ENCODE assay signal across 15 cellular contexts in genomic region chr14:52356025-52356424, GRCh38. TPM values are rescaled to one million over a fixed set of nuclear protein-coding genes. Genes with fewer than 3 reads are reported as not detected.
DNase-seq lines count a peak whose midpoint lies in the region; ATAC-seq, FAIRE-seq and TF ChIP-seq lines count a peak whose summit lies in the region.
"Had no signal": no experiment of that assay in that cellular context is flagged by ENCODE, and none has a peak within 500 bp of the region (broad histone marks: within the 10 kb centered on the region; RNA-seq: fewer than 3 reads in every experiment).

No MANE protein-coding gene starts in this region.

- H2AK5ac ChIP-seq in H1 (ENCODE audit: low read depth, low read length): 0 out of 2 replicates have a peak overlapping the region, but pooled peaks have one; percentile 45

- no peak overlapping the region for H3K9ac ChIP-seq in H1 (replicated peaks in 1 of 4; ENCODE audit: extremely low read depth in 1 of 4, low read depth in 3 of 4, low read length in 3 of 4)

- peak overlapping the region; percentile 22 for H3K4me3 Mint-ChIP-seq in T-helper 1 cell treated with Interleukin-12 subunit alpha and Interleukin-12 subunit beta and Interleukin-4 antibody, amounts not matched to agents 30 μg/mL and 1 μg/mL, for 36 hours
- H3K4me3 Mint-ChIP-seq in activated T-cell treated with anti-CD3 and anti-CD28 coated beads, Interleukin-2, amount 50 U/mL, for 24 hours: no peak overlapping the region

- no peak overlapping the region for H2BK15ac ChIP-seq in H1 (ENCODE audit: low read length)

- no peak overlapping the region for H4K8ac ChIP-seq in H1 (ENCODE audit: extremely low read depth, insufficient read depth, low read length)

- no peaks in the 10 kb centered on the region for H3K4me1 ChIP-seq in H1 (replicated peaks in 1 of 4; ENCODE audit: control insufficient read depth in 3 of 4, insufficient read depth in 4 of 4, low read length in 3 of 4)
- H3K4me1 ChIP-seq in spleen: peaks cover 0 to 53% (median 24%) of the 10 kb centered on the region in 6 donors
- H3K4me1 ChIP-seq in aorta (ENCODE audit: control insufficient read depth in 1 of 2, insufficient read depth in 2 of 2, low read length in 2 of 2): peaks cover 0 to 3% of the 10 kb centered on the region in 2 donors

- DNase-seq in T-helper 1 cell (no peak), NCI-H510A (lab: John Stamatoyannopoulos, UW) (peak; percentile 7), H1 (ENCODE audit: low read depth in 1 of 2, low spot score in 2 of 2) (no peak), spleen (no peak), aorta (no peak)
- DNase-seq in activated effector memory CD4-positive, alpha-beta T cell treated with anti-CD3 and anti-CD28 coated beads, Interleukin-2, amount 50 U/mL, for 16 hours: no peak
- DNase-seq in activated T-cell treated with anti-CD3 and anti-CD28 coated beads, Interleukin-2, amount 50 U/mL, for 24 hours: no peak
- DNase-seq: activated CD8-positive, alpha-beta memory T cell treated with anti-CD3 and anti-CD28 coated beads, Interleukin-2, amount 50 U/mL, for 48 hours; amygdala; effector memory CD4-positive, alpha-beta T cell; heart right ventricle; left ventricle myocardium superior had no signal

- H3K36me3 Mint-ChIP-seq in T-helper 1 cell treated with Interleukin-12 subunit alpha and Interleukin-12 subunit beta and Interleukin-4 antibody, amounts not matched to agents 30 μg/mL and 1 μg/mL, for 36 hours (ENCODE audit: low read depth): peaks cover 19% of the 10 kb centered on the region
- H3K36me3 Mint-ChIP-seq in activated T-cell treated with anti-CD3 and anti-CD28 coated beads, Interleukin-2, amount 50 U/mL, for 24 hours (ENCODE audit: low read depth): no peaks in the 10 kb centered on the region

- no peak overlapping the region for H3K27ac ChIP-seq in H1 (ENCODE audit: low read depth, low read length)
- peak overlapping the region in 7 of 8 donors; percentile 22 to 83 (median 58) for H3K27ac ChIP-seq in spleen
- H3K27ac ChIP-seq in aorta (ENCODE audit: low read depth in 1 of 2, low read length in 2 of 2): no peak overlapping the region

- H3K9me3 Mint-ChIP-seq in T-helper 1 cell treated with Interleukin-12 subunit alpha and Interleukin-12 subunit beta and Interleukin-4 antibody, amounts not matched to agents 30 μg/mL and 1 μg/mL, for 36 hours: peaks cover 11% of the 10 kb centered on the region
- no peaks in the 10 kb centered on the region for H3K9me3 Mint-ChIP-seq in activated T-cell treated with anti-CD3 and anti-CD28 coated beads, Interleukin-2, amount 50 U/mL, for 24 hours

- TF ChIP-seq POLR2A in H1 (IDR thresholded peaks at IDR 0.05; ENCODE audit: control extremely low read depth in 1 of 2, low read depth in 2 of 2, low read length in 2 of 2) (no peak), spleen (IDR thresholded peaks at IDR 0.05) (no peak)

- POLR2A ChIA-PET in H1 (lab: Charles Lee; ENCODE audit: partially characterized antibody): no interaction called here

- H3K27ac Mint-ChIP-seq in T-helper 1 cell treated with Interleukin-12 subunit alpha and Interleukin-12 subunit beta and Interleukin-4 antibody, amounts not matched to agents 30 μg/mL and 1 μg/mL, for 36 hours: peak overlapping the region; percentile 39
- no peak overlapping the region for H3K27ac Mint-ChIP-seq in activated T-cell treated with anti-CD3 and anti-CD28 coated beads, Interleukin-2, amount 50 U/mL, for 24 hours

- H3K56ac ChIP-seq in H1 (replicated peaks; ENCODE audit: insufficient read length, low read depth, low read length): no peak overlapping the region

- intact Hi-C loops in spleen (cut with DNase I; ENCODE audit: low total_unique reads): no loop called here
- intact Hi-C loops in aorta (cut with DNase I): no loop called here

- H3K23me2 ChIP-seq in H1 (ENCODE audit: low read depth, low read length): 0 out of 2 replicates have a peak, but pooled peaks cover under 1% of the 10 kb centered on the region

- FAIRE-seq in H1 (lab: Jason Lieb, UNC): no peak
- FAIRE-seq: GM12892 had no signal

- H3K14ac ChIP-seq in H1 (ENCODE audit: insufficient read length): no peak overlapping the region

- H3K9me3 ChIP-seq in H1 (ENCODE audit: insufficient read depth in 2 of 2, low read depth in 1 of 2, low read length in 1 of 2): no peaks in the 10 kb centered on the region
- H3K9me3 ChIP-seq in spleen: no peaks in the 10 kb centered on the region
- no peaks in the 10 kb centered on the region for H3K9me3 ChIP-seq in aorta (ENCODE audit: control insufficient read depth, low read length)
- H3K9me3 ChIP-seq: heart right ventricle had no signal

- no peaks in the 10 kb centered on the region for H3K79me1 ChIP-seq in H1 (ENCODE audit: low read depth, low read length)

- H2AFZ ChIP-seq in H1 (ENCODE audit: low read length): no peak overlapping the region

- no peak for TF ChIP-seq RAD21 in H1 (IDR thresholded peaks at IDR 0.05 in 1 of 2, conservative IDR thresholded peaks at IDR 0.05 in 1 of 2; ENCODE audit: low read depth in 2 of 2, low read length in 2 of 2)

- no peak for ATAC-seq in aorta (ENCODE audit: low FRiP score)
- ATAC-seq: heart right ventricle, left ventricle myocardium superior, Right ventricle myocardium inferior had no signal

- no peaks in the 10 kb centered on the region for H4K20me1 ChIP-seq in H1 (replicated peaks in 1 of 2; ENCODE audit: control insufficient read depth in 1 of 2, insufficient read depth in 2 of 2, low read length in 2 of 2)

- WGBS in H1 (ENCODE audit: extremely low coverage in 1 of 2, insufficient coverage in 1 of 2, insufficient read length in 1 of 2, insufficient replicate concordance in 2 of 2, low coverage in 1 of 2, low lambda C conversion rate in 2 of 2, missing lambda C conversion rate in 1 of 2), 2 experiments: 97% methylated on average over 3 of the region's 3 CpGs; no CpG with 5 or more reads in 1 of the 2 experiments
- 87 to 96% (median 94%) methylated on average over 3 of the region's 3 CpGs for WGBS in spleen, 5 donors
- WGBS in aorta, 2 donors: 88 to 91% methylated on average over 3 of the region's 3 CpGs

- no peak overlapping the region for H3K4me2 ChIP-seq in H1 (ENCODE audit: insufficient read depth in 1 of 2, low read depth in 2 of 2, low read length in 2 of 2)

- no peaks in the 10 kb centered on the region for H3K36me3 ChIP-seq in H1 (ENCODE audit: control insufficient read depth in 2 of 4, insufficient read depth in 4 of 4, low read length in 3 of 4)
- no peaks in the 10 kb centered on the region for H3K36me3 ChIP-seq in spleen
- H3K36me3 ChIP-seq in aorta (ENCODE audit: control insufficient read depth in 1 of 2, insufficient read depth in 2 of 2, low read length in 1 of 2): no peaks in the 10 kb centered on the region
- H3K36me3 ChIP-seq: heart right ventricle had no signal

- no peak for TF ChIP-seq EP300 in H1 (IDR thresholded peaks at IDR 0.05; ENCODE audit: borderline replicate concordance in 1 of 2, low read depth in 2 of 2, low read length in 2 of 2)

- H3K18ac ChIP-seq in H1 (ENCODE audit: extremely low read depth, low read length): no peak overlapping the region

- no peaks in the 10 kb centered on the region for H3K27me3 ChIP-seq in H1 (replicated peaks in 1 of 4; ENCODE audit: control insufficient read depth in 3 of 4, extremely low read depth in 1 of 4, insufficient read depth in 3 of 4, low read length in 3 of 4)
- H3K27me3 ChIP-seq in spleen (replicated peaks in 1 of 7): peaks cover 0 to 32% (median 0%) of the 10 kb centered on the region in 7 donors
- no peaks in the 10 kb centered on the region for H3K27me3 ChIP-seq in aorta (ENCODE audit: control insufficient read depth in 1 of 2, insufficient read depth in 2 of 2, low read length in 1 of 2)

- no peak overlapping the region for H4K5ac ChIP-seq in H1 (ENCODE audit: insufficient read length, low read depth, low read length)

- H3K4me3 ChIP-seq in H1 (ENCODE audit: extremely low read depth in 1 of 4, insufficient read depth in 2 of 4, low read depth in 3 of 4, low read length in 4 of 4): no peak overlapping the region
- H3K4me3 ChIP-seq in spleen: no peak overlapping the region
- H3K4me3 ChIP-seq in aorta (ENCODE audit: low read length in 2 of 2): no peak overlapping the region
- H3K4me3 ChIP-seq: heart right ventricle had no signal

- no peak overlapping the region for H3K4ac ChIP-seq in H1 (replicated peaks; ENCODE audit: insufficient read length, low read depth, low read length)

- no peak overlapping the region for H4K91ac ChIP-seq in H1 (replicated peaks; ENCODE audit: insufficient read length, low read length)

- no peak overlapping the region for H2BK120ac ChIP-seq in H1 (replicated peaks; ENCODE audit: low read depth, low read length)

- no peak overlapping the region for H3K23ac ChIP-seq in H1 (ENCODE audit: insufficient read length)

- H3K79me2 ChIP-seq in H1 (ENCODE audit: control insufficient read depth in 1 of 2, insufficient read depth in 2 of 2, low read length in 2 of 2): no peaks in the 10 kb centered on the region

- H2BK5ac ChIP-seq in H1 (ENCODE audit: low read depth, low read length): no peak overlapping the region

- CTCF ChIA-PET in H1 (lab: Charles Lee; ENCODE audit: partially characterized antibody): no interaction called here

- TF ChIP-seq CTCF in H1 (IDR thresholded peaks at IDR 0.05; ENCODE audit: control extremely low read depth in 1 of 3, insufficient read depth in 1 of 3, low read depth in 1 of 3, low read length in 3 of 3) (no peak), spleen (IDR thresholded peaks at IDR 0.05 in 8 of 11, conservative IDR thresholded peaks at IDR 0.05 in 3 of 11) (no peak)

- peaks cover 51% of the 10 kb centered on the region for H3K4me1 Mint-ChIP-seq in T-helper 1 cell treated with Interleukin-12 subunit alpha and Interleukin-12 subunit beta and Interleukin-4 antibody, amounts not matched to agents 30 μg/mL and 1 μg/mL, for 36 hours (ENCODE audit: low read depth)
- H3K4me1 Mint-ChIP-seq in activated T-cell treated with anti-CD3 and anti-CD28 coated beads, Interleukin-2, amount 50 U/mL, for 24 hours (ENCODE audit: low read depth): peaks cover 47% of the 10 kb centered on the region

- no peak overlapping the region for H2BK20ac ChIP-seq in H1 (ENCODE audit: low read length)

- H3K27me3 Mint-ChIP-seq in T-helper 1 cell treated with Interleukin-12 subunit alpha and Interleukin-12 subunit beta and Interleukin-4 antibody, amounts not matched to agents 30 μg/mL and 1 μg/mL, for 36 hours (ENCODE audit: low read depth): peaks cover 3% of the 10 kb centered on the region
- H3K27me3 Mint-ChIP-seq in activated T-cell treated with anti-CD3 and anti-CD28 coated beads, Interleukin-2, amount 50 U/mL, for 24 hours: no peaks in the 10 kb centered on the region

- H2BK12ac ChIP-seq in H1 (ENCODE audit: low read depth, low read length): no peak overlapping the region

RNA-seq across cellular contexts. Expression of gene PTGER2, which starts 41.9 kb away (rescaled TPM):
- total RNA-seq in H1 (2021; fragmentation: NEBNext Ultra II Directional; extraction: Animal tissue kit (Norgen Biotek cat#: 25700)): 1.2 TPM in 2 replicates
- polyA plus RNA-seq in H1 (2011; rRNA removed): 1.2 and 1.4 TPM in 2 replicates
- polyA plus RNA-seq in H1 (2011; cell fraction: cytosol; rRNA removed): 0.84 TPM
- polyA plus RNA-seq in H1 (2011; cell fraction: nucleus; rRNA removed): 0.68 TPM
- 0.64 to 1.9 TPM (median 0.91 TPM) in 4 replicates for polyA plus RNA-seq in H1 (2012, experiment 1 of 2)
- polyA plus RNA-seq in H1 (2012, experiment 2 of 2): 0.41 TPM
- 0.85 TPM for polyA plus RNA-seq in H1 (2013, experiment 1 of 2)
- 0.99 TPM for polyA plus RNA-seq in H1 (2013, experiment 2 of 2)
- polyA minus RNA-seq in H1 (2011; rRNA and poly(A)+ RNA removed): 0.50 and 0.85 TPM in 2 replicates
- 1.4 TPM for polyA minus RNA-seq in H1 (2011; cell fraction: cytosol; rRNA and poly(A)+ RNA removed)
- polyA minus RNA-seq in H1 (2011; cell fraction: nucleus; rRNA and poly(A)+ RNA removed): 0.90 TPM
- total RNA-seq in spleen: 10 to 100 TPM; 13.2 to 44.7 (median 16.2) TPM
- 1 to 10 TPM; 1.5 to 3.0 (median 2.8) TPM for polyA plus RNA-seq in spleen
- 1 to 10 TPM; 4.3 to 5.1 TPM for total RNA-seq in aorta
- under 1 TPM; 0.38 to 0.82 TPM for polyA plus RNA-seq in aorta

Comparison
In these comparisons a context has a peak if more than half of its experiments do, and no peak if none do; other contexts are left out.
1. H3K27ac ChIP-seq: peak in spleen (7 of 8); none in H1 (single experiment) and aorta (0 of 2).